26 cellular contexts compared by ENCODE assay signal in the genomic region with DNA sequence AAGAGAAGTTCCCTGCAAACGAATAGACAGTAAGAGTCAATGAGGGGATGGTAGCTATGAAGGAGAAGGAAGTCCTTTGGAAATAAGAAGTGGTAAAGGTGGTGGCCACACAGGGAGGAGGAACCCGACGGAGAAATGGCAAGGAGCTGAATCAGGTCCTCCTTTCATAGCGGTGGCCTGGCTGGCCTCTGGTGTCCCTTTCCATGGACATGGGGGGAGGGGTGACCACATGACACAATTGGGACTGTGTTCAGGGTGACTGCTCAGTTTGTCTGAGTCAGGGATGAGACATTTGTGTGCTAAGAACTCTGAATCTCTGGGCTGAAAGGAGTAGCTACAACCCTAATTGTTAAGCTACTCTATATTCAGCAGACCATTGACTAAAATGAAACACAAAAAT. TPM values are rescaled to one million over a fixed set of nuclear protein-coding genes. Genes with fewer than 3 reads are reported as not detected.
DNase-seq lines count a peak whose midpoint lies in the region; ATAC-seq and TF ChIP-seq lines count a peak whose summit lies in the region.
"Had no signal": no experiment of that assay in that cellular context is flagged by ENCODE, and none has a peak within 500 bp of the region (broad histone marks: within the 10 kb centered on the region; RNA-seq: fewer than 3 reads in every experiment).

No MANE protein-coding gene starts in this region.

- 84 to 87% (median 85%) methylated on average over 4 of the region's 4 CpGs for WGBS in psoas muscle, 3 donors

- ATAC-seq in HCT116 (peak; percentile 20; the same call in 1 of the 2 replicates), HG03457 (IDR thresholded peaks at IDR 0.05; ENCODE audit: unreplicated experiment) (no peak), GM18502 (IDR thresholded peaks at IDR 0.05; ENCODE audit: poor library complexity, unreplicated experiment) (no peak), psoas muscle (no peak)
- ATAC-seq: activated CD8-positive, alpha-beta T cell treated with anti-CD3 and anti-CD28 coated beads, Interleukin-2, amount 10 ng/mL, durations not matched to agents 7 days and 5 days; gastroesophageal sphincter; left lung had no signal

- no peak overlapping the region; the same call in 1 of the 2 replicates for H3K4me2 ChIP-seq in HCT116 (ENCODE audit: low read length)

- intact Hi-C loops in HCT116 (cut with micrococcal nuclease) = no loop called here
- intact Hi-C loops in psoas muscle (cut with DNase I) = no loop called here

- CTCF ChIA-PET in HCT116 (lab: Charles Lee) = no interaction called here

- H3K9me3 ChIP-seq in HCT116 (ENCODE audit: control insufficient read depth in 1 of 2, insufficient read depth in 1 of 2, low read depth in 1 of 2, low read length in 2 of 2) (no peaks in the 10 kb centered on the region), psoas muscle (no peaks in the 10 kb centered on the region)
- H3K9me3 ChIP-seq: neutrophil, prostate gland had no signal

- no TSS peak for BruUV-seq in HCT116 (replicated peaks; lab: Mats Ljungman, UMichigan)

- TF ChIP-seq POLR2A in HCT116 (IDR thresholded peaks at IDR 0.05; ENCODE audit: borderline replicate concordance, extremely low read depth, insufficient read depth, insufficient read length) = no peak

- H3K27ac ChIP-seq in HCT116 (ENCODE audit: low read depth, low read length) (no peak overlapping the region), psoas muscle (no peak overlapping the region)
- H3K27ac ChIP-seq: gastroesophageal sphincter, left lung, neutrophil, prostate gland, suprapubic skin had no signal

- H2AFZ ChIP-seq in HCT116 (ENCODE audit: low read depth, low read length, poor library complexity, severe bottlenecking) = no peak overlapping the region

- RAD21 ChIA-PET in HCT116 (lab: Charles Lee; ENCODE audit: low non-redundant PET in 1 of 2, low total read pairs in 2 of 2, uncharacterized antibody in 2 of 2, unreplicated experiment in 2 of 2) = no interaction called here

- DNase-seq in HCT116 (ENCODE audit: low read depth, low spot score) = peak; percentile 10
- peak; percentile 36 for DNase-seq in MV-4-11 (lab: John Stamatoyannopoulos, UW)
- DNase-seq in SKM-1 treated with dmso at 0.1 percent for 144 hours (lab: John Stamatoyannopoulos, UW; ENCODE audit: unreplicated experiment) = peak; percentile 74
- peak; percentile 76 for DNase-seq in renal cortical epithelial cell (ENCODE audit: low read depth)
- DNase-seq in psoas muscle = no peak
- DNase-seq: activated CD4-positive, alpha-beta T cell treated with anti-CD3 and anti-CD28 coated beads for 1 hour; activated CD8-positive, alpha-beta T cell treated with anti-CD3 and anti-CD28 coated beads, Interleukin-2, amount 10 ng/mL, durations not matched to agents 7 days and 5 days; activated gamma-delta T cell; caudate nucleus; GOT3; hippocampal formation; left lung; mesendoderm; NCI-H2081 treated with DMSO at 0.1 percent for 48 hours; NCI-H226; SHP77 treated with DMSO at 0.1 percent for 48 hours; stimulated activated CD4-positive, alpha-beta T cell treated with anti-CD3 and anti-CD28 coated beads, Interleukin-15, amount 100 ng/mL, for 24 hours; stimulated activated naive CD4-positive, alpha-beta T cell had no signal

- no peaks in the 10 kb centered on the region for H3K79me2 ChIP-seq in HCT116 (ENCODE audit: insufficient read depth, low read length)

- POLR2A ChIA-PET in HCT116 (lab: Charles Lee) = no interaction called here

- H3K4me1 ChIP-seq in HCT116 (ENCODE audit: control insufficient read depth in 1 of 2, insufficient read depth in 2 of 2, low read length in 2 of 2) (no peaks in the 10 kb centered on the region), psoas muscle (no peaks in the 10 kb centered on the region)
- H3K4me1 ChIP-seq: gastroesophageal sphincter, left lung, prostate gland, suprapubic skin had no signal

- TF ChIP-seq CTCF in HCT116 (IDR thresholded peaks at IDR 0.05 in 2 of 3, conservative IDR thresholded peaks at IDR 0.05 in 1 of 3; ENCODE audit: borderline replicate concordance in 1 of 3, insufficient read depth in 1 of 3, low read depth in 2 of 3, low read length in 2 of 3) (no peak), psoas muscle (IDR thresholded peaks at IDR 0.05) (no peak)

- H3K36me3 ChIP-seq in HCT116 (ENCODE audit: control insufficient read depth in 1 of 2, insufficient read depth in 2 of 2, low read length in 2 of 2) = no peaks in the 10 kb centered on the region
- no peaks in the 10 kb centered on the region for H3K36me3 ChIP-seq in psoas muscle (ENCODE audit: insufficient read depth in 1 of 2, low read depth in 1 of 2)
- H3K36me3 ChIP-seq: gastroesophageal sphincter, left lung, neutrophil, prostate gland, suprapubic skin had no signal

- H3K9me2 ChIP-seq in HCT116 (ENCODE audit: insufficient read depth) = no peaks in the 10 kb centered on the region; the same call in 1 of the 2 replicates

- H3K27me3 ChIP-seq in HCT116 (ENCODE audit: insufficient read depth, low read length) (0 out of 2 replicates have a peak, but pooled peaks cover 5% of the 10 kb centered on the region), psoas muscle (ENCODE audit: insufficient read depth in 3 of 3, low read length in 2 of 3) (no peaks in the 10 kb centered on the region)
- H3K27me3 ChIP-seq: gastroesophageal sphincter, left lung, neutrophil, suprapubic skin had no signal

- TF ChIP-seq RAD21 in HCT116 (IDR thresholded peaks at IDR 0.05; ENCODE audit: low read depth) = no peak

- H3K4me3 ChIP-seq in HCT116 (replicated peaks in 1 of 2; ENCODE audit: low read depth in 1 of 2, low read length in 2 of 2) (no peak overlapping the region), psoas muscle (no peak overlapping the region)
- H3K4me3 ChIP-seq: gastroesophageal sphincter, left lung, prostate gland, suprapubic skin had no signal

- H3K9ac ChIP-seq in HCT116 (ENCODE audit: low read length) = no peak overlapping the region

- no peaks in the 10 kb centered on the region for H4K20me1 ChIP-seq in HCT116 (ENCODE audit: insufficient read depth)

TF ChIP-seq in HCT116, 20 proteins besides CTCF, POLR2A, EP300 and RAD21:
- TF ChIP-seq TCF7L2 (IDR thresholded peaks at IDR 0.05; ENCODE audit: borderline replicate concordance, extremely low read depth, insufficient read depth, insufficient read length) (no peak), EZH2phosphoT487 (IDR thresholded peaks at IDR 0.05; ENCODE audit: borderline replicate concordance) (no peak), YY1 (IDR thresholded peaks at IDR 0.05; ENCODE audit: extremely low read depth, insufficient replicate concordance, low read depth, low read length) (no peak), ZBTB33 (IDR thresholded peaks at IDR 0.05; ENCODE audit: extremely low read depth, insufficient replicate concordance, low read length) (no peak), CEBPB (IDR thresholded peaks at IDR 0.05; ENCODE audit: low read depth) (no peak), ZFX (IDR thresholded peaks at IDR 0.05) (no peak), SIN3A (IDR thresholded peaks at IDR 0.05; ENCODE audit: low read depth) (no peak), SRF (IDR thresholded peaks at IDR 0.05; ENCODE audit: low read depth) (no peak)
- TF ChIP-seq, protein P1, sequence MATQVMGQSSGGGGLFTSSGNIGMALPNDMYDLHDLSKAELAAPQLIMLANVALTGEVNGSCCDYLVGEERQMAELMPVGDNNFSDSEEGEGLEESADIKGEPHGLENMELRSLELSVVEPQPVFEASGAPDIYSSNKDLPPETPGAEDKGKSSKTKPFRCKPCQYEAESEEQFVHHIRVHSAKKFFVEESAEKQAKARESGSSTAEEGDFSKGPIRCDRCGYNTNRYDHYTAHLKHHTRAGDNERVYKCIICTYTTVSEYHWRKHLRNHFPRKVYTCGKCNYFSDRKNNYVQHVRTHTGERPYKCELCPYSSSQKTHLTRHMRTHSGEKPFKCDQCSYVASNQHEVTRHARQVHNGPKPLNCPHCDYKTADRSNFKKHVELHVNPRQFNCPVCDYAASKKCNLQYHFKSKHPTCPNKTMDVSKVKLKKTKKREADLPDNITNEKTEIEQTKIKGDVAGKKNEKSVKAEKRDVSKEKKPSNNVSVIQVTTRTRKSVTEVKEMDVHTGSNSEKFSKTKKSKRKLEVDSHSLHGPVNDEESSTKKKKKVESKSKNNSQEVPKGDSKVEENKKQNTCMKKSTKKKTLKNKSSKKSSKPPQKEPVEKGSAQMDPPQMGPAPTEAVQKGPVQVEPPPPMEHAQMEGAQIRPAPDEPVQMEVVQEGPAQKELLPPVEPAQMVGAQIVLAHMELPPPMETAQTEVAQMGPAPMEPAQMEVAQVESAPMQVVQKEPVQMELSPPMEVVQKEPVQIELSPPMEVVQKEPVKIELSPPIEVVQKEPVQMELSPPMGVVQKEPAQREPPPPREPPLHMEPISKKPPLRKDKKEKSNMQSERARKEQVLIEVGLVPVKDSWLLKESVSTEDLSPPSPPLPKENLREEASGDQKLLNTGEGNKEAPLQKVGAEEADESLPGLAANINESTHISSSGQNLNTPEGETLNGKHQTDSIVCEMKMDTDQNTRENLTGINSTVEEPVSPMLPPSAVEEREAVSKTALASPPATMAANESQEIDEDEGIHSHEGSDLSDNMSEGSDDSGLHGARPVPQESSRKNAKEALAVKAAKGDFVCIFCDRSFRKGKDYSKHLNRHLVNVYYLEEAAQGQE (IDR thresholded peaks at IDR 0.05; ENCODE audit: low read depth) = no peak

RNA-seq across cellular contexts. Expression of gene TIMD4, which starts 28.7 kb away (rescaled TPM):
- not detected for total RNA-seq in HCT116 (2021; ENCODE audit: unreplicated experiment)
- polyA plus RNA-seq in HCT116 (2012) = not detected in 2 replicates
- total RNA-seq in renal cortical epithelial cell = 0.35 and 1.3 TPM in 2 replicates
- under 1 TPM in 2 of 4 donors, not detected in 2; 0.16 to 0.21 TPM for total RNA-seq in psoas muscle
- polyA plus RNA-seq in psoas muscle = under 1 TPM in 2 of 3 donors, not detected in 1; 0.03 to 0.08 TPM
- total RNA-seq: fibroblast of lung had no signal
- polyA plus RNA-seq: fibroblast of lung, IgD-negative memory B cell had no signal

Comparison
In these comparisons a context has a peak if more than half of its experiments do, and no peak if none do; other contexts are left out.
1. DNase-seq: peak in HCT116 (single experiment), MV-4-11 (single experiment), SKM-1 treated with dmso at 0.1 percent for 144 hours (single experiment) and renal cortical epithelial cell (single experiment); none in psoas muscle (0 of 2).